Comparison of ENCODE assay signal across 8 cellular contexts in genomic region chr17:2416010-2416734, GRCh38. TPM values are rescaled to one million over a fixed set of nuclear protein-coding genes. Genes with fewer than 3 reads are reported as not detected.
A peak's percentile ranks its signal among the peaks of the same experiment; 100 is the strongest.
DNase-seq lines count a peak whose midpoint lies in the region; ATAC-seq and TF ChIP-seq lines count a peak whose summit lies in the region.

No MANE protein-coding gene starts in this region.

- no peak overlapping the region for H3K4me3 ChIP-seq in Peyer's patch
- H3K4me3 ChIP-seq in fibroblast of lung (replicated peaks in 1 of 4; ENCODE audit: control extremely low read depth in 1 of 4, insufficient read depth in 1 of 4, low read depth in 3 of 4, low read length in 4 of 4): no peak overlapping the region

- no peak for TF ChIP-seq POLR2A in Peyer's patch (IDR thresholded peaks at IDR 0.05)

- H2AFZ ChIP-seq in fibroblast of lung (ENCODE audit: low read length): no peak overlapping the region

- H3K4me1 ChIP-seq in Peyer's patch (peaks cover 0 to 26% (median 2%) of the 10 kb centered on the region in 4 donors), fibroblast of lung (ENCODE audit: control insufficient read depth, extremely low read depth, insufficient read depth, low read length) (peaks cover 16% of the 10 kb centered on the region)

- H3K27ac ChIP-seq in Peyer's patch: no peak overlapping the region
- no peak overlapping the region for H3K27ac ChIP-seq in fibroblast of lung (ENCODE audit: insufficient read depth, low read length)

- H3K79me2 ChIP-seq in fibroblast of lung (ENCODE audit: control insufficient read depth, insufficient read depth, low read length): no peaks in the 10 kb centered on the region

- H3K9me3 ChIP-seq in Peyer's patch (no peaks in the 10 kb centered on the region), fibroblast of lung (ENCODE audit: control insufficient read depth, insufficient read depth, low read depth, low read length) (no peaks in the 10 kb centered on the region)

- H3K36me3 ChIP-seq in Peyer's patch: peaks cover 0 to 28% (median 0%) of the 10 kb centered on the region in 3 donors
- peaks cover 7% of the 10 kb centered on the region for H3K36me3 ChIP-seq in fibroblast of lung (ENCODE audit: control insufficient read depth, insufficient read depth, low read length)

- TF ChIP-seq CTCF in Peyer's patch (IDR thresholded peaks at IDR 0.05) (peak; percentile 92 to 98 (median 98)), fibroblast of lung (conservative IDR thresholded peaks at IDR 0.05 in 1 of 2, IDR thresholded peaks at IDR 0.05 in 1 of 2; ENCODE audit: low read depth in 1 of 2, low read length in 2 of 2) (peak; percentile 94 to 95), neural crest cell (conservative IDR thresholded peaks at IDR 0.05) (peak; percentile 99)

- H3K4me3 Mint-ChIP-seq in IgD-negative memory B cell (no peak overlapping the region), neural crest cell (peak overlapping the region; percentile 49)
- H3K4me3 Mint-ChIP-seq in activated T-helper 1 cell treated with anti-CD3 and anti-CD28 coated beads, Interleukin-12 subunit alpha, Interleukin-12 subunit beta, Interleukin-2, Interleukin-4 antibody, amounts not matched to agents 30 ng/mL and 10 ng/mL and 1 ng/mL, durations not matched to agents 14 hours and 24 hours and 36 hours: no peak overlapping the region

- H3K4me1 Mint-ChIP-seq in IgD-negative memory B cell (peaks cover 0 to 2% (median 0%) of the 10 kb centered on the region in 3 donors), neural crest cell (peaks cover 17% of the 10 kb centered on the region)
- no peaks in the 10 kb centered on the region for H3K4me1 Mint-ChIP-seq in activated T-helper 1 cell treated with anti-CD3 and anti-CD28 coated beads, Interleukin-12 subunit alpha, Interleukin-12 subunit beta, Interleukin-2, Interleukin-4 antibody, amounts not matched to agents 30 ng/mL and 10 ng/mL and 1 ng/mL, durations not matched to agents 14 hours and 24 hours and 36 hours (ENCODE audit: low read depth)

- H3K27me3 Mint-ChIP-seq in IgD-negative memory B cell (no peaks in the 10 kb centered on the region), neural crest cell (ENCODE audit: low read depth) (no peaks in the 10 kb centered on the region)
- no peaks in the 10 kb centered on the region for H3K27me3 Mint-ChIP-seq in activated T-helper 1 cell treated with anti-CD3 and anti-CD28 coated beads, Interleukin-12 subunit alpha, Interleukin-12 subunit beta, Interleukin-2, Interleukin-4 antibody, amounts not matched to agents 30 ng/mL and 10 ng/mL and 1 ng/mL, durations not matched to agents 14 hours and 24 hours and 36 hours (ENCODE audit: insufficient read depth)

- no peak for ATAC-seq in HG03378 (IDR thresholded peaks at IDR 0.05; ENCODE audit: unreplicated experiment)

- H3K4me2 ChIP-seq in fibroblast of lung (ENCODE audit: extremely low read depth, insufficient read depth, low read length): no peak overlapping the region

- H3K27me3 ChIP-seq in Peyer's patch (no peaks in the 10 kb centered on the region), fibroblast of lung (ENCODE audit: control insufficient read depth, insufficient read depth, low read length) (no peaks in the 10 kb centered on the region)

- H3K36me3 Mint-ChIP-seq in IgD-negative memory B cell (peaks cover 3% of the 10 kb centered on the region), neural crest cell (ENCODE audit: low read depth) (no peaks in the 10 kb centered on the region)
- peaks cover 18% of the 10 kb centered on the region for H3K36me3 Mint-ChIP-seq in activated T-helper 1 cell treated with anti-CD3 and anti-CD28 coated beads, Interleukin-12 subunit alpha, Interleukin-12 subunit beta, Interleukin-2, Interleukin-4 antibody, amounts not matched to agents 30 ng/mL and 10 ng/mL and 1 ng/mL, durations not matched to agents 14 hours and 24 hours and 36 hours (ENCODE audit: low read depth)

- H3K9me3 Mint-ChIP-seq in IgD-negative memory B cell: no peaks in the 10 kb centered on the region
- H3K9me3 Mint-ChIP-seq in activated T-helper 1 cell treated with anti-CD3 and anti-CD28 coated beads, Interleukin-12 subunit alpha, Interleukin-12 subunit beta, Interleukin-2, Interleukin-4 antibody, amounts not matched to agents 30 ng/mL and 10 ng/mL and 1 ng/mL, durations not matched to agents 14 hours and 24 hours and 36 hours: no peaks in the 10 kb centered on the region
- H3K9me3 Mint-ChIP-seq in neural crest cell: no peaks in the 10 kb centered on the region

- no peaks in the 10 kb centered on the region for H4K20me1 ChIP-seq in fibroblast of lung (ENCODE audit: control insufficient read depth, extremely low read depth, insufficient read depth, low read length)

- H3K9ac ChIP-seq in fibroblast of lung (ENCODE audit: insufficient read depth, low read length): no peak overlapping the region

- H3K27ac Mint-ChIP-seq in IgD-negative memory B cell (peak overlapping the region in 2 of 3 donors; percentile 36 to 67), neural crest cell (ENCODE audit: unreplicated experiment) (peak overlapping the region; percentile 96)
- no peak overlapping the region for H3K27ac Mint-ChIP-seq in activated T-helper 1 cell treated with anti-CD3 and anti-CD28 coated beads, Interleukin-12 subunit alpha, Interleukin-12 subunit beta, Interleukin-2, Interleukin-4 antibody, amounts not matched to agents 30 ng/mL and 10 ng/mL and 1 ng/mL, durations not matched to agents 14 hours and 24 hours and 36 hours

- peak; percentile 76 for DNase-seq in Caki2 (ENCODE audit: low read depth)
- peak; percentile 89 to 97 (median 92) for DNase-seq in Peyer's patch
- DNase-seq in activated T-helper 1 cell treated with anti-CD3 and anti-CD28 coated beads, Interleukin-12 subunit alpha, Interleukin-12 subunit beta, Interleukin-2, Interleukin-4 antibody, amounts not matched to agents 30 ng/mL and 10 ng/mL and 1 ng/mL, durations not matched to agents 14 hours and 24 hours and 36 hours (ENCODE audit: low spot score): peak; percentile 78
- DNase-seq in fibroblast of lung (ENCODE audit: low read depth in 2 of 2): peak; percentile 73 to 91
- peak; percentile 97 for DNase-seq in neural crest cell (ENCODE audit: low read depth, low spot score)
- peak; percentile 74 for DNase-seq in stimulated activated naive CD4-positive, alpha-beta T cell treated with Interleukin-2 at 50 U/mL for 16 hours (lab: John Stamatoyannopoulos, UW)

- in situ Hi-C loops in Caki2 (cut with HindIII; ENCODE audit: low pct_unique_long_range_greater_than_20kb, low sequenced_read_pairs): no loop called here

- intact Hi-C loops in activated T-helper 1 cell treated with anti-CD3 and anti-CD28 coated beads, Interleukin-12 subunit alpha, Interleukin-12 subunit beta, Interleukin-2, Interleukin-4 antibody, amounts not matched to agents 30 ng/mL and 10 ng/mL and 1 ng/mL, durations not matched to agents 14 hours and 24 hours and 36 hours (cut with micrococcal nuclease): loop anchor here (1.0 to 5.0 kb wide), 3 partner anchors 15 to 79 kb away; partner anchors contain the start of genes MNT, SGSM2 and TSR1

RNA-seq across cellular contexts. Expression of gene MNT, which starts 15.3 kb away (rescaled TPM):
- total RNA-seq in Caki2 (2014; rRNA removed; shearing (Covaris generic); ENCODE audit: low replicate concordance): 0.35 and 0.68 TPM in 2 replicates
- polyA plus RNA-seq in IgD-negative memory B cell (1.6 TPM), fibroblast of lung (1.7 and 2.2 TPM in 2 replicates)
- total RNA-seq in Peyer's patch (10 to 100 TPM in 3 of 4 donors, 1 to 10 TPM in 1; 9.5 to 57.8 (median 39.0) TPM), fibroblast of lung (4.9 and 8.4 TPM in 2 replicates), neural crest cell (24.7 and 26.9 TPM in 2 replicates)
- total RNA-seq in activated T-helper 1 cell treated with anti-CD3 and anti-CD28 coated beads, Interleukin-12 subunit alpha, Interleukin-12 subunit beta, Interleukin-2, Interleukin-4 antibody, amounts not matched to agents 30 ng/mL and 10 ng/mL and 1 ng/mL, durations not matched to agents 14 hours and 24 hours and 36 hours: 31.5 and 35.9 TPM in 2 replicates
- 11.3 and 12.2 TPM in 2 replicates for polyA plus RNA-seq in fibroblast of lung (2012)
- 15.8 and 17.1 TPM in 2 replicates for polyA minus RNA-seq in fibroblast of lung (ENCODE audit: low replicate concordance)
